8 cellular contexts compared by ENCODE assay signal in genomic region chr6:33288141-33288941, GRCh38. TPM values are rescaled to one million over a fixed set of nuclear protein-coding genes. Genes with fewer than 3 reads are reported as not detected.
DNase-seq lines count a peak whose midpoint lies in the region; ATAC-seq, FAIRE-seq and TF ChIP-seq lines count a peak whose summit lies in the region.

No MANE protein-coding gene starts in this region.

- no peak overlapping the region for H3K4ac ChIP-seq in H1 (replicated peaks; ENCODE audit: insufficient read length, low read depth, low read length)

- H4K8ac ChIP-seq in H1 (ENCODE audit: extremely low read depth, insufficient read depth, low read length), result peak overlapping the region; percentile 66

- POLR2A ChIA-PET in CD8-positive, alpha-beta memory T cell (lab: Charles Lee), result interaction anchor here (0.6 to 3.6 kb wide), 11 partner anchors 10 to 166 kb away, joined by 3 to 43 read pairs (median 8); partner anchors contain the start of genes B3GALT4, RGL2, RPS18 and VPS52
- POLR2A ChIA-PET in H1 (lab: Charles Lee; ENCODE audit: partially characterized antibody), result interaction anchor here (0.9 to 16.7 kb wide), 6 partner anchors 9 to 152 kb away, joined by 3 to 337 read pairs (median 40); partner anchors contain the start of genes B3GALT4, RGL2, RPS18 and TAPBP

- H2AFZ ChIP-seq in MM.1S (ENCODE audit: low read length) (peak overlapping the region; percentile 95), H1 (ENCODE audit: low read length) (no peak overlapping the region)

- H3K36me3 ChIP-seq in CD8-positive, alpha-beta memory T cell (ENCODE audit: insufficient read depth, low read length), result peaks cover 40% of the 10 kb centered on the region
- H3K36me3 ChIP-seq in MM.1S (replicated peaks; ENCODE audit: insufficient read depth, low read length), result 0 out of 2 replicates have a peak, but pooled peaks cover 6% of the 10 kb centered on the region
- peaks cover 15 to 39% (median 29%) of the 10 kb centered on the region in 4 experiments for H3K36me3 ChIP-seq in H1 (ENCODE audit: control insufficient read depth in 2 of 4, insufficient read depth in 4 of 4, low read length in 3 of 4)
- H3K36me3 ChIP-seq in neutrophil, result peaks cover 25% of the 10 kb centered on the region

- no peak for ATAC-seq in GM21381 (IDR thresholded peaks at IDR 0.05; ENCODE audit: unreplicated experiment)

- H4K91ac ChIP-seq in H1 (replicated peaks; ENCODE audit: insufficient read length, low read length), result no peak overlapping the region

- no peaks in the 10 kb centered on the region for H3K27me3 ChIP-seq in CD8-positive, alpha-beta memory T cell (ENCODE audit: insufficient read depth, low read length, poor library complexity, severe bottlenecking)
- H3K27me3 ChIP-seq in MM.1S (replicated peaks; ENCODE audit: insufficient read depth, low read length), result no peaks in the 10 kb centered on the region
- H3K27me3 ChIP-seq in H1 (replicated peaks in 1 of 4; ENCODE audit: control insufficient read depth in 3 of 4, extremely low read depth in 1 of 4, insufficient read depth in 3 of 4, low read length in 3 of 4), result no peaks in the 10 kb centered on the region
- no peaks in the 10 kb centered on the region for H3K27me3 ChIP-seq in neutrophil

- H3K9me3 ChIP-seq in CD8-positive, alpha-beta memory T cell (ENCODE audit: low read length), result no peaks in the 10 kb centered on the region
- H3K9me3 ChIP-seq in MM.1S (replicated peaks; ENCODE audit: insufficient read depth, low read length) (no peaks in the 10 kb centered on the region), H1 (ENCODE audit: insufficient read depth in 2 of 2, low read depth in 1 of 2, low read length in 1 of 2) (no peaks in the 10 kb centered on the region; a peak in 1 of 4 replicates), neutrophil (no peaks in the 10 kb centered on the region)

- no peak overlapping the region for H2BK5ac ChIP-seq in H1 (ENCODE audit: low read depth, low read length)

- peaks cover 6 to 68% (median 15%) of the 10 kb centered on the region in 3 donors for H3K36me3 Mint-ChIP-seq in CD8-positive, alpha-beta memory T cell

- no peak for DNase-seq in CD8-positive, alpha-beta memory T cell
- DNase-seq in MM.1S (no peak), H1 (ENCODE audit: low read depth in 1 of 2, low spot score in 2 of 2) (no peak), hypothalamus (lab: John Stamatoyannopoulos, UW) (no peak), NCI-H2081 (lab: John Stamatoyannopoulos, UW) (no peak)
- DNase-seq in activated CD4-positive, CD25-positive, alpha-beta regulatory T cell (lab: John Stamatoyannopoulos, UW), result no peak

- CTCF ChIA-PET in CD8-positive, alpha-beta memory T cell (lab: Charles Lee), result interaction anchor here (1.0 to 5.3 kb wide), 7 partner anchors 10 to 57 kb away, joined by 4 to 38 read pairs (median 10); partner anchors contain the start of genes B3GALT4, RPS18 and VPS52
- CTCF ChIA-PET in H1 (lab: Charles Lee; ENCODE audit: partially characterized antibody), result interaction anchor here (0.5 to 7.2 kb wide), 6 partner anchors 9 to 363 kb away, joined by 3 to 81 read pairs (median 4); partner anchors contain the start of genes B3GALT4 and RGL2

- peaks cover 37 to 49% (median 49%) of the 10 kb centered on the region in 3 donors for H3K4me1 Mint-ChIP-seq in CD8-positive, alpha-beta memory T cell

- H3K4me3 ChIP-seq in CD8-positive, alpha-beta memory T cell (ENCODE audit: low read length), result peak overlapping the region; percentile 99
- H3K4me3 ChIP-seq in MM.1S (ENCODE audit: low read length) (peak overlapping the region; percentile 99), H1 (ENCODE audit: extremely low read depth in 1 of 4, insufficient read depth in 2 of 4, low read depth in 3 of 4, low read length in 4 of 4) (peak overlapping the region; percentile 74 to 97 (median 84)), neutrophil (ENCODE audit: low read depth in 1 of 2, low read length in 1 of 2) (peak overlapping the region; percentile 98 to 99)

- no peak overlapping the region for H2BK15ac ChIP-seq in H1 (ENCODE audit: low read length)

- no peaks in the 10 kb centered on the region; the same call in 1 of the 2 replicates for H3F3A ChIP-seq in MM.1S (ENCODE audit: insufficient read depth, low read length)

- H2BK20ac ChIP-seq in H1 (ENCODE audit: low read length), result no peak overlapping the region

- no peaks in the 10 kb centered on the region for H3K27me3 Mint-ChIP-seq in CD8-positive, alpha-beta memory T cell

- peak overlapping the region; percentile 68 to 99 (median 94) for H3K27ac Mint-ChIP-seq in CD8-positive, alpha-beta memory T cell

- peak overlapping the region; percentile 89 to 99 (median 97) for H3K4me3 Mint-ChIP-seq in CD8-positive, alpha-beta memory T cell

- H3K14ac ChIP-seq in H1 (ENCODE audit: insufficient read length), result no peak overlapping the region

- peaks cover 8% of the 10 kb centered on the region; the same call in 1 of the 2 replicates for H3K79me1 ChIP-seq in H1 (ENCODE audit: low read depth, low read length)

- H3K56ac ChIP-seq in H1 (replicated peaks; ENCODE audit: insufficient read length, low read depth, low read length), result peak overlapping the region; percentile 21

- no peak overlapping the region for H3K23ac ChIP-seq in H1 (ENCODE audit: insufficient read length)

- H3K4me1 ChIP-seq in CD8-positive, alpha-beta memory T cell (ENCODE audit: insufficient read depth, low read length), result peaks cover 24% of the 10 kb centered on the region
- H3K4me1 ChIP-seq in MM.1S (ENCODE audit: low read length), result peaks cover 20% of the 10 kb centered on the region; the same call in 1 of the 2 replicates
- H3K4me1 ChIP-seq in H1 (replicated peaks in 1 of 4; ENCODE audit: control insufficient read depth in 3 of 4, insufficient read depth in 4 of 4, low read length in 3 of 4), result peaks cover 0 to 11% (median 5%) of the 10 kb centered on the region in 4 experiments; a peak in 5 of 7 replicates
- H3K4me1 ChIP-seq in neutrophil (ENCODE audit: control insufficient read depth in 1 of 2, insufficient read depth in 1 of 2, low read depth in 1 of 2, low read length in 1 of 2), result peaks cover 22 to 23% of the 10 kb centered on the region in 2 experiments

- no peak for TF ChIP-seq EP300 in H1 (IDR thresholded peaks at IDR 0.05; ENCODE audit: borderline replicate concordance in 1 of 2, low read depth in 2 of 2, low read length in 2 of 2)

- no peak for TF ChIP-seq RAD21 in H1 (IDR thresholded peaks at IDR 0.05 in 1 of 2, conservative IDR thresholded peaks at IDR 0.05 in 1 of 2; ENCODE audit: low read depth in 2 of 2, low read length in 2 of 2)

- H4K20me1 ChIP-seq in MM.1S (ENCODE audit: insufficient read depth, low read length), result no peaks in the 10 kb centered on the region
- peaks cover 0 to 2% of the 10 kb centered on the region in 2 experiments for H4K20me1 ChIP-seq in H1 (replicated peaks in 1 of 2; ENCODE audit: control insufficient read depth in 1 of 2, insufficient read depth in 2 of 2, low read length in 2 of 2)

- no peak overlapping the region for H3K18ac ChIP-seq in H1 (ENCODE audit: extremely low read depth, low read length)

- H4K5ac ChIP-seq in H1 (ENCODE audit: insufficient read length, low read depth, low read length), result no peak overlapping the region

- H3K9me3 Mint-ChIP-seq in CD8-positive, alpha-beta memory T cell, result no peaks in the 10 kb centered on the region

- H3K9me2 ChIP-seq in MM.1S (replicated peaks; ENCODE audit: insufficient read depth, low read length), result no peaks in the 10 kb centered on the region

- TF ChIP-seq POLR2A in H1 (IDR thresholded peaks at IDR 0.05; ENCODE audit: control extremely low read depth in 1 of 2, low read depth in 2 of 2, low read length in 2 of 2), result no peak

- TF ChIP-seq CTCF in MM.1S (IDR thresholded peaks at IDR 0.05; ENCODE audit: low read length) (no peak), H1 (IDR thresholded peaks at IDR 0.05; ENCODE audit: control extremely low read depth in 1 of 3, insufficient read depth in 1 of 3, low read depth in 1 of 3, low read length in 3 of 3) (no peak), neutrophil (IDR thresholded peaks at IDR 0.05) (no peak)

- H2AK5ac ChIP-seq in H1 (ENCODE audit: low read depth, low read length), result no peak overlapping the region

- H2BK120ac ChIP-seq in H1 (replicated peaks; ENCODE audit: low read depth, low read length), result no peak overlapping the region

- H3K4me2 ChIP-seq in MM.1S (ENCODE audit: low read depth, low read length), result peak overlapping the region; percentile 89
- peak overlapping the region; percentile 76 to 92 for H3K4me2 ChIP-seq in H1 (ENCODE audit: insufficient read depth in 1 of 2, low read depth in 2 of 2, low read length in 2 of 2)

- peaks cover 8% of the 10 kb centered on the region; the same call in 1 of the 2 replicates for H3K23me2 ChIP-seq in H1 (ENCODE audit: low read depth, low read length)

- peak overlapping the region; percentile 83 for H3K27ac ChIP-seq in CD8-positive, alpha-beta memory T cell (ENCODE audit: low read depth, low read length)
- H3K27ac ChIP-seq in MM.1S (ENCODE audit: low read length), result no peak overlapping the region
- H3K27ac ChIP-seq in H1 (ENCODE audit: low read depth, low read length), result no peak overlapping the region
- peak overlapping the region; percentile 78 for H3K27ac ChIP-seq in neutrophil

- peak overlapping the region; percentile 91 for H3K9ac ChIP-seq in MM.1S (ENCODE audit: low read length)
- H3K9ac ChIP-seq in H1 (replicated peaks in 1 of 4; ENCODE audit: extremely low read depth in 1 of 4, low read depth in 3 of 4, low read length in 3 of 4), result peak overlapping the region in 3 of 4 experiments; percentile 39 to 56 (median 52); a peak in 5 of 7 replicates

- FAIRE-seq in H1 (lab: Jason Lieb, UNC), result no peak

- H2BK12ac ChIP-seq in H1 (ENCODE audit: low read depth, low read length), result no peak overlapping the region

- 25% methylated on average over 23 of the region's 23 CpGs; no CpG with 5 or more reads in 1 of the 2 experiments for WGBS in H1 (ENCODE audit: extremely low coverage in 1 of 2, insufficient coverage in 1 of 2, insufficient read length in 1 of 2, insufficient replicate concordance in 2 of 2, low coverage in 1 of 2, low lambda C conversion rate in 2 of 2, missing lambda C conversion rate in 1 of 2), 2 experiments

- H3K79me2 ChIP-seq in MM.1S (ENCODE audit: low read length) (peaks cover 52% of the 10 kb centered on the region), H1 (ENCODE audit: control insufficient read depth in 1 of 2, insufficient read depth in 2 of 2, low read length in 2 of 2) (peaks cover 4 to 31% of the 10 kb centered on the region in 2 experiments; a peak in 3 of 4 replicates)

RNA-seq across cellular contexts. Expression of gene WDR46, which starts 0.7 kb away (rescaled TPM):
- total RNA-seq in CD8-positive, alpha-beta memory T cell, result 100 to 1,000 TPM; 112 to 117 TPM
- 76.0 TPM for polyA plus RNA-seq in CD8-positive, alpha-beta memory T cell
- 91.0 and 99.4 TPM in 2 replicates for total RNA-seq in H1 (2021; fragmentation: NEBNext Ultra II Directional; extraction: Animal tissue kit (Norgen Biotek cat#: 25700))
- 69.7 and 71.3 TPM in 2 replicates for polyA plus RNA-seq in H1 (2011; rRNA removed)
- polyA plus RNA-seq in H1 (2011; cell fraction: cytosol; rRNA removed), result 78.1 TPM
- polyA plus RNA-seq in H1 (2011; cell fraction: nucleus; rRNA removed), result 118 TPM
- polyA plus RNA-seq in H1 (2012, experiment 1 of 2), result 79.6 to 117 TPM (median 101 TPM) in 4 replicates
- polyA plus RNA-seq in H1 (2012, experiment 2 of 2), result 79.5 TPM
- 99.8 TPM for polyA plus RNA-seq in H1 (2013, experiment 1 of 2)
- polyA plus RNA-seq in H1 (2013, experiment 2 of 2), result 97.1 TPM
- polyA minus RNA-seq in H1 (2011; rRNA and poly(A)+ RNA removed), result 102 and 111 TPM in 2 replicates
- 82.9 TPM for polyA minus RNA-seq in H1 (2011; cell fraction: cytosol; rRNA and poly(A)+ RNA removed)
- polyA minus RNA-seq in H1 (2011; cell fraction: nucleus; rRNA and poly(A)+ RNA removed), result 56.9 TPM

RNA-seq across cellular contexts. Expression of gene PFDN6, which starts 1.1 kb away (rescaled TPM):
- total RNA-seq in CD8-positive, alpha-beta memory T cell, result 100 to 1,000 TPM; 118 to 119 TPM
- polyA plus RNA-seq in CD8-positive, alpha-beta memory T cell, result 37.4 TPM
- total RNA-seq in H1 (2021; fragmentation: NEBNext Ultra II Directional; extraction: Animal tissue kit (Norgen Biotek cat#: 25700)), result 93.3 and 95.7 TPM in 2 replicates
- 32.0 and 33.5 TPM in 2 replicates for polyA plus RNA-seq in H1 (2011; rRNA removed)
- polyA plus RNA-seq in H1 (2011; cell fraction: cytosol; rRNA removed), result 71.5 TPM
- 51.7 TPM for polyA plus RNA-seq in H1 (2011; cell fraction: nucleus; rRNA removed)
- 122 to 163 TPM (median 157 TPM) in 4 replicates for polyA plus RNA-seq in H1 (2012, experiment 1 of 2)
- polyA plus RNA-seq in H1 (2012, experiment 2 of 2), result 109 TPM
- 69.3 TPM for polyA plus RNA-seq in H1 (2013, experiment 1 of 2)
- 75.8 TPM for polyA plus RNA-seq in H1 (2013, experiment 2 of 2)
- polyA minus RNA-seq in H1 (2011; rRNA and poly(A)+ RNA removed), result 16.3 and 18.6 TPM in 2 replicates
- polyA minus RNA-seq in H1 (2011; cell fraction: cytosol; rRNA and poly(A)+ RNA removed), result 22.9 TPM
- 23.2 TPM for polyA minus RNA-seq in H1 (2011; cell fraction: nucleus; rRNA and poly(A)+ RNA removed)

RNA-seq across cellular contexts. Expression of gene RGL2, which starts 10.4 kb away (rescaled TPM):
- 10 to 100 TPM; 20.5 to 22.9 TPM for total RNA-seq in CD8-positive, alpha-beta memory T cell
- 10.4 TPM for polyA plus RNA-seq in CD8-positive, alpha-beta memory T cell
- 58.1 and 63.2 TPM in 2 replicates for total RNA-seq in H1 (2021; fragmentation: NEBNext Ultra II Directional; extraction: Animal tissue kit (Norgen Biotek cat#: 25700))
- polyA plus RNA-seq in H1 (2011; rRNA removed), result 80.3 and 124 TPM in 2 replicates
- 80.3 TPM for polyA plus RNA-seq in H1 (2011; cell fraction: cytosol; rRNA removed)
- polyA plus RNA-seq in H1 (2011; cell fraction: nucleus; rRNA removed), result 500 TPM
- polyA plus RNA-seq in H1 (2012, experiment 1 of 2), result 49.4 to 72.6 TPM (median 63.7 TPM) in 4 replicates
- 56.9 TPM for polyA plus RNA-seq in H1 (2012, experiment 2 of 2)
- polyA plus RNA-seq in H1 (2013, experiment 1 of 2), result 61.3 TPM
- 57.1 TPM for polyA plus RNA-seq in H1 (2013, experiment 2 of 2)
- 60.1 and 67.6 TPM in 2 replicates for polyA minus RNA-seq in H1 (2011; rRNA and poly(A)+ RNA removed)
- 32.1 TPM for polyA minus RNA-seq in H1 (2011; cell fraction: cytosol; rRNA and poly(A)+ RNA removed)
- 89.6 TPM for polyA minus RNA-seq in H1 (2011; cell fraction: nucleus; rRNA and poly(A)+ RNA removed)

RNA-seq across cellular contexts. Expression of gene B3GALT4, which starts 11.4 kb away (rescaled TPM):
- 1 to 10 TPM; 6.1 to 7.0 TPM for total RNA-seq in CD8-positive, alpha-beta memory T cell
- 35.3 TPM for polyA plus RNA-seq in CD8-positive, alpha-beta memory T cell
- 3.0 and 4.2 TPM in 2 replicates for total RNA-seq in H1 (2021; fragmentation: NEBNext Ultra II Directional; extraction: Animal tissue kit (Norgen Biotek cat#: 25700))
- polyA plus RNA-seq in H1 (2011; rRNA removed), result 2.2 and 3.2 TPM in 2 replicates
- polyA plus RNA-seq in H1 (2011; cell fraction: cytosol; rRNA removed), result 2.2 TPM
- 3.3 TPM for polyA plus RNA-seq in H1 (2011; cell fraction: nucleus; rRNA removed)
- 1.9 to 2.4 TPM (median 2.1 TPM) in 4 replicates for polyA plus RNA-seq in H1 (2012, experiment 1 of 2)
- 1.9 TPM for polyA plus RNA-seq in H1 (2012, experiment 2 of 2)
- polyA plus RNA-seq in H1 (2013, experiment 1 of 2), result 1.8 TPM
- 1.6 TPM for polyA plus RNA-seq in H1 (2013, experiment 2 of 2)
- polyA minus RNA-seq in H1 (2011; rRNA and poly(A)+ RNA removed), result 2.4 and 2.7 TPM in 2 replicates
- polyA minus RNA-seq in H1 (2011; cell fraction: cytosol; rRNA and poly(A)+ RNA removed), result 3.4 TPM
- polyA minus RNA-seq in H1 (2011; cell fraction: nucleus; rRNA and poly(A)+ RNA removed), result 13.2 TPM

RNA-seq across cellular contexts. Expression of gene RPS18, which starts 16.5 kb away (rescaled TPM):
- 1,000 to 10,000 TPM; 3,797 to 3,852 TPM for total RNA-seq in CD8-positive, alpha-beta memory T cell
- 7,106 TPM for polyA plus RNA-seq in CD8-positive, alpha-beta memory T cell
- 2,791 and 2,796 TPM in 2 replicates for total RNA-seq in H1 (2021; fragmentation: NEBNext Ultra II Directional; extraction: Animal tissue kit (Norgen Biotek cat#: 25700))
- 4,466 and 7,099 TPM in 2 replicates for polyA plus RNA-seq in H1 (2011; rRNA removed)
- 7,733 TPM for polyA plus RNA-seq in H1 (2011; cell fraction: cytosol; rRNA removed)
- polyA plus RNA-seq in H1 (2011; cell fraction: nucleus; rRNA removed), result 3,457 TPM
- polyA plus RNA-seq in H1 (2012, experiment 1 of 2), result 3,300 to 7,487 TPM (median 6,391 TPM) in 4 replicates
- polyA plus RNA-seq in H1 (2012, experiment 2 of 2), result 4,408 TPM
- 7,766 TPM for polyA plus RNA-seq in H1 (2013, experiment 1 of 2)
- polyA plus RNA-seq in H1 (2013, experiment 2 of 2), result 7,882 TPM
- polyA minus RNA-seq in H1 (2011; rRNA and poly(A)+ RNA removed), result 2,102 and 2,497 TPM in 2 replicates
- 906 TPM for polyA minus RNA-seq in H1 (2011; cell fraction: cytosol; rRNA and poly(A)+ RNA removed)
- polyA minus RNA-seq in H1 (2011; cell fraction: nucleus; rRNA and poly(A)+ RNA removed), result 873 TPM

Comparison
In these comparisons a context has a peak if more than half of its experiments do, and no peak if none do; other contexts are left out.
1. H3K27ac ChIP-seq: peak in CD8-positive, alpha-beta memory T cell (single experiment) and neutrophil (single experiment); none in MM.1S (single experiment) and H1 (single experiment).
2. Peak in every context shown above with its lines, with median percentiles within 50 percentile points of each other: H3K4me3 ChIP-seq.